7 cellular contexts compared by ENCODE assay signal in genomic region chr2:97697252-97698235, GRCh38. TPM values are rescaled to one million over a fixed set of nuclear protein-coding genes. Genes with fewer than 3 reads are reported as not detected.
DNase-seq lines count a peak whose midpoint lies in the region; ATAC-seq, FAIRE-seq and TF ChIP-seq lines count a peak whose summit lies in the region.

No MANE protein-coding gene starts in this region.

- TF ChIP-seq POLR2A in GM12892 (IDR thresholded peaks at IDR 0.05; ENCODE audit: low read depth, low read length): no peak

- H3K9me3 ChIP-seq in colonic mucosa: no peaks in the 10 kb centered on the region
- H3K9me3 ChIP-seq in left lung: no peaks in the 10 kb centered on the region

- H3K36me3 ChIP-seq in colonic mucosa (no peaks in the 10 kb centered on the region), left lung (no peaks in the 10 kb centered on the region)

- no peak overlapping the region for H3K4me3 ChIP-seq in colonic mucosa
- no peak overlapping the region for H3K4me3 ChIP-seq in left lung

- H3K27me3 ChIP-seq in colonic mucosa (no peaks in the 10 kb centered on the region), left lung (no peaks in the 10 kb centered on the region)

- ATAC-seq in left lung: peak; percentile 98

- H3K27ac ChIP-seq in colonic mucosa: no peak overlapping the region
- no peak overlapping the region for H3K27ac ChIP-seq in left lung

- peak; percentile 90 for FAIRE-seq in GM12892 (lab: Jason Lieb, UNC)

- intact Hi-C loops in colonic mucosa (cut with DNase I) (loop anchor here (10.0 kb wide), 1 partner anchor 103 kb away; no protein-coding TSS in a partner anchor), left lung (cut with DNase I) (no loop called here)

- H3K9ac ChIP-seq in colonic mucosa (ENCODE audit: low read depth in 2 of 2, low read length in 2 of 2): peak overlapping the region in 1 of 2 donors; percentile 19

- TF ChIP-seq CTCF in colonic mucosa (IDR thresholded peaks at IDR 0.05) (peak; percentile 95), left lung (IDR thresholded peaks at IDR 0.05) (peak; percentile 87 to 96)

- H3K4me1 ChIP-seq in colonic mucosa: no peaks in the 10 kb centered on the region
- no peaks in the 10 kb centered on the region for H3K4me1 ChIP-seq in left lung

- no peak for DNase-seq in GM12892 (ENCODE audit: insufficient read length)
- DNase-seq in HK-2 (ENCODE audit: unreplicated experiment): peak; percentile 87
- peak; percentile 71 for DNase-seq in NCI-H774 (lab: John Stamatoyannopoulos, UW)
- DNase-seq in activated CD4-positive, alpha-beta T cell treated with anti-CD3 and anti-CD28 coated beads, Interleukin-2, amount 50 U/mL, for 1 hour: peak; percentile 97
- peak; percentile 94 for DNase-seq in colonic mucosa
- DNase-seq in left lung: peak; percentile 88 to 97
- DNase-seq in stimulated activated CD4-positive, alpha-beta T cell treated with anti-CD3 and anti-CD28 coated beads, Interleukin-4, amount 100 ng/mL, for 24 hours: peak; percentile 95

RNA-seq across cellular contexts. Expression of gene ZAP70, which starts 15.8 kb away (rescaled TPM):
- polyA plus RNA-seq in GM12892 (2012; ENCODE audit: missing spikeins): 1.0 TPM
- total RNA-seq in colonic mucosa (1 to 10 TPM; 2.2 to 3.4 TPM), left lung (1 to 10 TPM; 5.6 to 8.3 TPM)

RNA-seq across cellular contexts. Expression of gene C2orf92, which starts 28.0 kb away (rescaled TPM):
- polyA plus RNA-seq in GM12892 (2012; ENCODE audit: missing spikeins): 10.9 TPM
- total RNA-seq in colonic mucosa (1 to 10 TPM; 4.6 to 5.0 TPM), left lung (1 to 10 TPM; 7.6 to 8.9 TPM)

RNA-seq across cellular contexts. Expression of gene ACTR1B, which starts 33.7 kb away (rescaled TPM):
- polyA plus RNA-seq in GM12892 (2012; ENCODE audit: missing spikeins): 62.0 TPM
- total RNA-seq in colonic mucosa (10 to 100 TPM; 71.3 to 82.9 TPM), left lung (10 to 100 TPM; 58.0 to 67.2 TPM)

RNA-seq across cellular contexts. Expression of gene COX5B, which starts 51.7 kb away (rescaled TPM):
- 191 TPM for polyA plus RNA-seq in GM12892 (2012; ENCODE audit: missing spikeins)
- total RNA-seq in colonic mucosa: 100 to 1,000 TPM; 633 to 720 TPM
- 100 to 1,000 TPM; 167 to 173 TPM for total RNA-seq in left lung
